Comparison of ENCODE assay signal across 26 cellular contexts in the genomic region with DNA sequence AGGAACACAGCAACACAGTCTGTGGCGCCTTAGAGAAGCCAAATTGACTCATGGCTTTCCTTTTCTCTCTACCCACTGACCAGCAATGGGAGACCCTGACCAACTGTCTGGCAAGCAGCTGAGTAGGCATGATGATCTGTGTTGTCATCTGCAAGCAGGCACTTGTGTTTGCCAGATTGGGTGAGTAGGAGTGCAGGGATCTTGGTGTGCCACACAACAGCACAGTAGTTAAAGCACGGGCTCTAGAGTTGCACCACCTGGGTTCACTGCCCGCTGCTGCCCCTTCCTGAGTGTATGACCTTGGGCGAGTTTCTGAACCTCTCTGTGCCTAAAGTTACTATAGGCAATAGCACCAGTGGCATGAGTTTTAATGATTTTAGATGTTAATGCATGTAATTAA.
DNase-seq lines count a peak whose midpoint lies in the region; ATAC-seq and TF ChIP-seq lines count a peak whose summit lies in the region.
"Had no signal": no experiment of that assay in that cellular context is flagged by ENCODE, and none has a peak within 500 bp of the region (broad histone marks: within the 10 kb centered on the region; RNA-seq: fewer than 3 reads in every experiment).

No MANE protein-coding gene starts in this region.

- H3K27me3 ChIP-seq in mammary epithelial cell (ENCODE audit: insufficient read depth, low read length) = no peaks in the 10 kb centered on the region
- H3K27me3 ChIP-seq: BE2C, BLaER1 had no signal

- no peak overlapping the region for H3K27ac ChIP-seq in mammary epithelial cell (ENCODE audit: insufficient read depth, low read depth, low read length)
- H3K27ac ChIP-seq in angular gyrus (ENCODE audit: low read depth, low read length) = peak overlapping the region; percentile 8
- H3K27ac ChIP-seq: 22Rv1, A549, BLaER1 had no signal

- H3K9ac ChIP-seq in mammary epithelial cell (ENCODE audit: insufficient read depth, low read length) = no peak overlapping the region
- H3K9ac ChIP-seq: BLaER1 had no signal

- no peaks in the 10 kb centered on the region for H3K4me1 Mint-ChIP-seq in MCF 10A (ENCODE audit: insufficient read depth, unreplicated experiment)
- peaks cover 7% of the 10 kb centered on the region for H3K4me1 Mint-ChIP-seq in activated CD4-positive, alpha-beta T cell treated with anti-CD3 and anti-CD28 coated beads, Interleukin-2, amount 10 ng/mL, durations not matched to agents 24 days and 14 days

- POLR2A ChIA-PET in MCF 10A (lab: Yijun Ruan, JAX) = no interaction called here

- 0% methylated on average over 3 of the region's 4 CpGs for WGBS in mammary epithelial cell (ENCODE audit: low coverage, missing lambda C conversion rate)

- BruUV-seq in mammary epithelial cell (replicated peaks; lab: Mats Ljungman, UMichigan) (no TSS peak), MCF 10A (replicated peaks; lab: Mats Ljungman, UMichigan) (no TSS peak)

- no peak for TF ChIP-seq CTCF in mammary epithelial cell (conservative IDR thresholded peaks at IDR 0.05 in 1 of 2, IDR thresholded peaks at IDR 0.05 in 1 of 2; ENCODE audit: extremely low read depth in 1 of 2, insufficient read depth in 1 of 2, low read depth in 1 of 2, low read length in 2 of 2)
- no peak for TF ChIP-seq CTCF in MCF 10A (IDR thresholded peaks at IDR 0.05; ENCODE audit: unreplicated experiment)
- TF ChIP-seq CTCF in GM13976 (IDR thresholded peaks at IDR 0.05; ENCODE audit: borderline replicate concordance, control extremely low read depth, extremely low read depth, insufficient read depth, missing control alignments) = no peak

- H4K20me1 ChIP-seq in mammary epithelial cell (ENCODE audit: insufficient read depth, low read length) = no peaks in the 10 kb centered on the region
- H4K20me1 ChIP-seq: BLaER1 had no signal

- DNase-seq in mammary epithelial cell (peak; percentile 21), MCF 10A (ENCODE audit: unreplicated experiment) (no peak), left lobe of liver (ENCODE audit: low spot score) (no peak), SK-N-DZ (ENCODE audit: low spot score) (no peak), GM13976 (ENCODE audit: low spot score) (no peak)
- no peak for DNase-seq in activated CD4-positive, alpha-beta T cell treated with anti-CD3 and anti-CD28 coated beads, Interleukin-2, amount 10 ng/mL, durations not matched to agents 24 days and 14 days
- DNase-seq: AML-193; BE2C; C1 segment of cervical spinal cord; CD4-positive, alpha-beta memory T cell; CD4-positive, CD25-positive, alpha-beta regulatory T cell; CD8-positive, alpha-beta memory T cell; COR-L47; DMS 273 treated with DMSO at 0.1 percent for 48 hours; DMS153; DMS53; DMS79; DND-41; EL; GDM1 had no signal

- H3K27ac Mint-ChIP-seq in MCF 10A (ENCODE audit: low read depth, unreplicated experiment) = no peak overlapping the region
- H3K27ac Mint-ChIP-seq in activated CD4-positive, alpha-beta T cell treated with anti-CD3 and anti-CD28 coated beads, Interleukin-2, amount 10 ng/mL, durations not matched to agents 24 days and 14 days = no peak overlapping the region
- H3K27ac Mint-ChIP-seq: CD14-positive monocyte; CD4-positive, alpha-beta memory T cell; CD4-positive, CD25-positive, alpha-beta regulatory T cell; CD8-positive, alpha-beta memory T cell had no signal

- H3K4me1 ChIP-seq in mammary epithelial cell (ENCODE audit: insufficient read depth, low read length) = peaks cover 11% of the 10 kb centered on the region
- H3K4me1 ChIP-seq: A549, BE2C had no signal

- no peaks in the 10 kb centered on the region for H3K9me3 Mint-ChIP-seq in MCF 10A (ENCODE audit: unreplicated experiment)
- H3K9me3 Mint-ChIP-seq in activated CD4-positive, alpha-beta T cell treated with anti-CD3 and anti-CD28 coated beads, Interleukin-2, amount 10 ng/mL, durations not matched to agents 24 days and 14 days = no peaks in the 10 kb centered on the region
- H3K9me3 Mint-ChIP-seq: CD4-positive, alpha-beta memory T cell; CD4-positive, CD25-positive, alpha-beta regulatory T cell; CD8-positive, alpha-beta memory T cell had no signal

- H3K4me2 ChIP-seq in mammary epithelial cell (ENCODE audit: insufficient read depth, low read depth, low read length) = no peak overlapping the region
- H3K4me2 ChIP-seq: A549, BLaER1 had no signal

- dilution Hi-C loops in mammary epithelial cell (cut with HindIII; ENCODE audit: low sequenced_read_pairs) = no loop called here

- ATAC-seq in left lobe of liver = peak; percentile 63
- ATAC-seq: A549, GM12878 had no signal

- H3K9me3 ChIP-seq in mammary epithelial cell (replicated peaks; ENCODE audit: insufficient read depth, low read length) = no peaks in the 10 kb centered on the region
- H3K9me3 ChIP-seq: A549, BE2C, BLaER1 had no signal

- H2AFZ ChIP-seq in mammary epithelial cell (ENCODE audit: low read depth, low read length) = no peak overlapping the region

- in situ Hi-C loops in mammary epithelial cell (cut with MboI; ENCODE audit: low sequenced_read_pairs in 2 of 2) = no loop called here
- in situ Hi-C loops in GM13976 (cut with MboI; ENCODE audit: low sequenced_read_pairs, unreplicated experiment) = no loop called here

- no peak overlapping the region for H3K4me3 Mint-ChIP-seq in MCF 10A (ENCODE audit: unreplicated experiment)
- H3K4me3 Mint-ChIP-seq in activated CD4-positive, alpha-beta T cell treated with anti-CD3 and anti-CD28 coated beads, Interleukin-2, amount 10 ng/mL, durations not matched to agents 24 days and 14 days = no peak overlapping the region
- H3K4me3 Mint-ChIP-seq: CD14-positive monocyte; CD4-positive, alpha-beta memory T cell; CD4-positive, CD25-positive, alpha-beta regulatory T cell had no signal

- H3K79me2 ChIP-seq in mammary epithelial cell (ENCODE audit: insufficient read depth, low read length) = no peaks in the 10 kb centered on the region

- H3K36me3 ChIP-seq in mammary epithelial cell (ENCODE audit: insufficient read depth, low read length) = no peaks in the 10 kb centered on the region
- H3K36me3 ChIP-seq: BE2C, BLaER1 had no signal

- peaks cover 39% of the 10 kb centered on the region for H3K27me3 Mint-ChIP-seq in MCF 10A (ENCODE audit: insufficient read depth, unreplicated experiment)
- peaks cover 32% of the 10 kb centered on the region for H3K27me3 Mint-ChIP-seq in activated CD4-positive, alpha-beta T cell treated with anti-CD3 and anti-CD28 coated beads, Interleukin-2, amount 10 ng/mL, durations not matched to agents 24 days and 14 days

- no peak overlapping the region for H3K4me3 ChIP-seq in mammary epithelial cell (replicated peaks in 1 of 3; ENCODE audit: insufficient read depth in 1 of 3, low read depth in 2 of 3, low read length in 3 of 3)
- H3K4me3 ChIP-seq: A549, BLaER1, GM12878 had no signal

- no peaks in the 10 kb centered on the region for H3K36me3 Mint-ChIP-seq in MCF 10A (ENCODE audit: insufficient read depth, unreplicated experiment)
- no peaks in the 10 kb centered on the region for H3K36me3 Mint-ChIP-seq in activated CD4-positive, alpha-beta T cell treated with anti-CD3 and anti-CD28 coated beads, Interleukin-2, amount 10 ng/mL, durations not matched to agents 24 days and 14 days (ENCODE audit: low read depth)
- H3K36me3 Mint-ChIP-seq: CD14-positive monocyte; CD4-positive, alpha-beta memory T cell; CD4-positive, CD25-positive, alpha-beta regulatory T cell; CD8-positive, alpha-beta memory T cell had no signal

- CTCF ChIA-PET in mammary epithelial cell (lab: Charles Lee; ENCODE audit: low non-redundant PET) = no interaction called here
- CTCF ChIA-PET in MCF 10A (lab: Yijun Ruan, JAX) = interaction anchor here (1.7 kb wide), 1 partner anchor 158 kb away, joined by 9 read pairs; no protein-coding TSS in a partner anchor

- intact Hi-C loops in mammary epithelial cell (cut with micrococcal nuclease) (no loop called here), MCF 10A (cut with micrococcal nuclease) (no loop called here)
- intact Hi-C loops in activated CD4-positive, alpha-beta T cell treated with anti-CD3 and anti-CD28 coated beads, Interleukin-2, amount 10 ng/mL, durations not matched to agents 24 days and 14 days (cut with micrococcal nuclease) = no loop called here
